ENCODE assay signal across 1 cellular context in genomic region chr3:114356084-114357009, GRCh38.
TF ChIP-seq lines count a peak whose summit lies in the region.

No MANE protein-coding gene starts in this region.

TF ChIP-seq in GM23338, 12 proteins besides CTCF, POLR2A, EP300 and RAD21 (continued from another document):
- TF ChIP-seq ZNF462 (CRISPR knock-in tag; IDR thresholded peaks at IDR 0.05) (no peak), CREB1 (CRISPR knock-in tag; IDR thresholded peaks at IDR 0.05; ENCODE audit: low read depth) (no peak), NANOG (IDR thresholded peaks at IDR 0.05; ENCODE audit: borderline replicate concordance) (no peak), POLR2AphosphoS5 (IDR thresholded peaks at IDR 0.05; ENCODE audit: low read depth) (no peak), ZNF331 (CRISPR knock-in tag; IDR thresholded peaks at IDR 0.05; ENCODE audit: low read depth) (no peak), EZH2 (IDR thresholded peaks at IDR 0.05; ENCODE audit: low read depth, unreplicated experiment) (no peak)
- TF ChIP-seq, protein P1, sequence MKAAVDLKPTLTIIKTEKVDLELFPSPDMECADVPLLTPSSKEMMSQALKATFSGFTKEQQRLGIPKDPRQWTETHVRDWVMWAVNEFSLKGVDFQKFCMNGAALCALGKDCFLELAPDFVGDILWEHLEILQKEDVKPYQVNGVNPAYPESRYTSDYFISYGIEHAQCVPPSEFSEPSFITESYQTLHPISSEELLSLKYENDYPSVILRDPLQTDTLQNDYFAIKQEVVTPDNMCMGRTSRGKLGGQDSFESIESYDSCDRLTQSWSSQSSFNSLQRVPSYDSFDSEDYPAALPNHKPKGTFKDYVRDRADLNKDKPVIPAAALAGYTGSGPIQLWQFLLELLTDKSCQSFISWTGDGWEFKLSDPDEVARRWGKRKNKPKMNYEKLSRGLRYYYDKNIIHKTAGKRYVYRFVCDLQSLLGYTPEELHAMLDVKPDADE (IDR thresholded peaks at IDR 0.05): no peak
- TF ChIP-seq, protein P2, sequence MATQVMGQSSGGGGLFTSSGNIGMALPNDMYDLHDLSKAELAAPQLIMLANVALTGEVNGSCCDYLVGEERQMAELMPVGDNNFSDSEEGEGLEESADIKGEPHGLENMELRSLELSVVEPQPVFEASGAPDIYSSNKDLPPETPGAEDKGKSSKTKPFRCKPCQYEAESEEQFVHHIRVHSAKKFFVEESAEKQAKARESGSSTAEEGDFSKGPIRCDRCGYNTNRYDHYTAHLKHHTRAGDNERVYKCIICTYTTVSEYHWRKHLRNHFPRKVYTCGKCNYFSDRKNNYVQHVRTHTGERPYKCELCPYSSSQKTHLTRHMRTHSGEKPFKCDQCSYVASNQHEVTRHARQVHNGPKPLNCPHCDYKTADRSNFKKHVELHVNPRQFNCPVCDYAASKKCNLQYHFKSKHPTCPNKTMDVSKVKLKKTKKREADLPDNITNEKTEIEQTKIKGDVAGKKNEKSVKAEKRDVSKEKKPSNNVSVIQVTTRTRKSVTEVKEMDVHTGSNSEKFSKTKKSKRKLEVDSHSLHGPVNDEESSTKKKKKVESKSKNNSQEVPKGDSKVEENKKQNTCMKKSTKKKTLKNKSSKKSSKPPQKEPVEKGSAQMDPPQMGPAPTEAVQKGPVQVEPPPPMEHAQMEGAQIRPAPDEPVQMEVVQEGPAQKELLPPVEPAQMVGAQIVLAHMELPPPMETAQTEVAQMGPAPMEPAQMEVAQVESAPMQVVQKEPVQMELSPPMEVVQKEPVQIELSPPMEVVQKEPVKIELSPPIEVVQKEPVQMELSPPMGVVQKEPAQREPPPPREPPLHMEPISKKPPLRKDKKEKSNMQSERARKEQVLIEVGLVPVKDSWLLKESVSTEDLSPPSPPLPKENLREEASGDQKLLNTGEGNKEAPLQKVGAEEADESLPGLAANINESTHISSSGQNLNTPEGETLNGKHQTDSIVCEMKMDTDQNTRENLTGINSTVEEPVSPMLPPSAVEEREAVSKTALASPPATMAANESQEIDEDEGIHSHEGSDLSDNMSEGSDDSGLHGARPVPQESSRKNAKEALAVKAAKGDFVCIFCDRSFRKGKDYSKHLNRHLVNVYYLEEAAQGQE (IDR thresholded peaks at IDR 0.05; ENCODE audit: unreplicated experiment): no peak
